In the genomic region with DNA sequence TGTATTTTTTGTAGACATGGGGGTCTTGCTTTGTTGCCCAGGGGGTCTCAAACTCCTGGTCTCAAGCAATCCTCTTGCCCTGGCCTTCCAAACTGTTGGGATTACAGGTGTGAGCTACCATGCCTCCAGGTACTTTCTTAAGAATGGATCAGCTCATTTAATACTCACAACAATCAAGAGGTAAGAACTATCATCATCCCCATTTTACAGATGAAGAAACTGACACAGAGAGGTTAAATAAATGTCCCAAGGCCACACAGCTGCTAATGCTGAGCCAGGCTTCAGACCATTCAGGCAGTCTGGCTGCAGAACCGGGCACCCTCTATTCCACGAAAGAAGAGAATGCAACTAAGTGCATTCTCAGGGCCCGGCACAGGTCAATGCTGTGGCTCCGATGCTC, we compare ENCODE assay signal across 25 cellular contexts. TPM values are rescaled to one million over a fixed set of nuclear protein-coding genes. Genes with fewer than 3 reads are reported as not detected.
"Had no signal": no experiment of that assay in that cellular context is flagged by ENCODE, and none has a peak within 500 bp of the region (broad histone marks: within the 10 kb centered on the region; RNA-seq: fewer than 3 reads in every experiment).

No MANE protein-coding gene starts in this region.

- H3K9me3 ChIP-seq: psoas muscle, thyroid gland had no signal

- H3K36me3 Mint-ChIP-seq: activated CD4-positive, alpha-beta memory T cell treated with anti-CD3 and anti-CD28 coated beads for 36 hours; brain had no signal

- H3K27me3 Mint-ChIP-seq: activated CD4-positive, alpha-beta memory T cell treated with anti-CD3 and anti-CD28 coated beads for 36 hours; activated CD8-positive, alpha-beta memory T cell treated with anti-CD3 and anti-CD28 coated beads, Interleukin-2, amount 10 ng/mL, durations not matched to agents 7 days and 5 days; activated naive CD4-positive, alpha-beta T cell treated with anti-CD3 and anti-CD28 coated beads, Interleukin-2, amount 50 U/mL, for 24 hours; brain; memory B cell; naive B cell; stimulated activated naive CD8-positive, alpha-beta T cell treated with anti-CD3 and anti-CD28 coated beads, Interleukin-15, Interleukin-2, amounts not matched to agents 100 ng/mL and 50 ng/mL, for 24 hours had no signal

- ATAC-seq: activated CD8-positive, alpha-beta memory T cell treated with anti-CD3 and anti-CD28 coated beads, Interleukin-2, amount 10 ng/mL, durations not matched to agents 7 days and 5 days; psoas muscle had no signal

- H3K27ac Mint-ChIP-seq: activated CD4-positive, alpha-beta memory T cell treated with anti-CD3 and anti-CD28 coated beads for 36 hours; activated CD8-positive, alpha-beta memory T cell treated with anti-CD3 and anti-CD28 coated beads, Interleukin-2, amount 10 ng/mL, durations not matched to agents 7 days and 5 days; activated naive CD4-positive, alpha-beta T cell treated with anti-CD3 and anti-CD28 coated beads, Interleukin-2, amount 50 U/mL, for 24 hours; memory B cell; naive B cell; stimulated activated naive CD8-positive, alpha-beta T cell treated with anti-CD3 and anti-CD28 coated beads, Interleukin-15, Interleukin-2, amounts not matched to agents 100 ng/mL and 50 ng/mL, for 24 hours; T-helper 1 cell treated with Interleukin-12 subunit alpha and Interleukin-12 subunit beta and Interleukin-4 antibody, amounts not matched to agents 30 μg/mL and 1 μg/mL, for 36 hours had no signal

- H3K27ac ChIP-seq: psoas muscle had no signal

- H3K9me3 Mint-ChIP-seq: activated CD4-positive, alpha-beta memory T cell treated with anti-CD3 and anti-CD28 coated beads for 36 hours; activated naive CD4-positive, alpha-beta T cell treated with anti-CD3 and anti-CD28 coated beads, Interleukin-2, amount 50 U/mL, for 24 hours; brain; memory B cell; naive B cell; stimulated activated naive CD8-positive, alpha-beta T cell treated with anti-CD3 and anti-CD28 coated beads, Interleukin-15, Interleukin-2, amounts not matched to agents 100 ng/mL and 50 ng/mL, for 24 hours; T-helper 1 cell treated with Interleukin-12 subunit alpha and Interleukin-12 subunit beta and Interleukin-4 antibody, amounts not matched to agents 30 μg/mL and 1 μg/mL, for 36 hours had no signal

- H3K4me3 ChIP-seq: psoas muscle, thyroid gland had no signal

- H3K27me3 ChIP-seq: thyroid gland had no signal

- H3K4me3 Mint-ChIP-seq: activated CD4-positive, alpha-beta memory T cell treated with anti-CD3 and anti-CD28 coated beads for 36 hours; activated CD8-positive, alpha-beta memory T cell treated with anti-CD3 and anti-CD28 coated beads, Interleukin-2, amount 10 ng/mL, durations not matched to agents 7 days and 5 days; activated naive CD4-positive, alpha-beta T cell treated with anti-CD3 and anti-CD28 coated beads, Interleukin-2, amount 50 U/mL, for 24 hours; brain; memory B cell; naive B cell; stimulated activated naive CD8-positive, alpha-beta T cell treated with anti-CD3 and anti-CD28 coated beads, Interleukin-15, Interleukin-2, amounts not matched to agents 100 ng/mL and 50 ng/mL, for 24 hours; T-helper 1 cell treated with Interleukin-12 subunit alpha and Interleukin-12 subunit beta and Interleukin-4 antibody, amounts not matched to agents 30 μg/mL and 1 μg/mL, for 36 hours had no signal

- H3K4me1 Mint-ChIP-seq: activated CD8-positive, alpha-beta memory T cell treated with anti-CD3 and anti-CD28 coated beads, Interleukin-2, amount 10 ng/mL, durations not matched to agents 7 days and 5 days; activated naive CD4-positive, alpha-beta T cell treated with anti-CD3 and anti-CD28 coated beads, Interleukin-2, amount 50 U/mL, for 24 hours; memory B cell had no signal

- H3K4me1 ChIP-seq: psoas muscle had no signal

- DNase-seq: activated CD4-positive, alpha-beta memory T cell treated with anti-CD3 and anti-CD28 coated beads for 36 hours; activated CD4-positive, alpha-beta T cell treated with anti-CD3 and anti-CD28 coated beads for 48 hours; activated CD4-positive, CD25-positive, alpha-beta regulatory T cell; activated CD8-positive, alpha-beta memory T cell treated with anti-CD3 and anti-CD28 coated beads, Interleukin-2, amount 10 ng/mL, durations not matched to agents 7 days and 5 days; activated gamma-delta T cell treated with Interleukin-2 at 50 U/mL for 16 hours; activated T-cell treated with anti-CD3 and anti-CD28 coated beads for 4 hours; anterior cingulate cortex; central memory CD4-positive, alpha-beta T cell; effector CD8-positive, alpha-beta T cell; foreskin melanocyte; hippocampal formation; left ventricle myocardium superior; naive B cell; stimulated activated CD4-positive, alpha-beta T cell treated with anti-CD3 and anti-CD28 coated beads, Interleukin-1b, Interleukin-23, amount 100 ng/mL, for 48 hours; substantia nigra; thyroid gland had no signal

RNA-seq across cellular contexts. Expression of gene ADGRG5, which starts 28.1 kb away (rescaled TPM):
- total RNA-seq: dermis blood vessel endothelial cell, left ventricle myocardium superior, osteocyte, skeletal muscle tissue had no signal
